In genomic region chr1:168824418-168824817, GRCh38 we compare ENCODE assay signal across 23 cellular contexts.
DNase-seq lines count a peak whose midpoint lies in the region; ATAC-seq lines count a peak whose summit lies in the region.
"Had no signal": no experiment of that assay in that cellular context is flagged by ENCODE, and none has a peak within 500 bp of the region (broad histone marks: within the 10 kb centered on the region; RNA-seq: fewer than 3 reads in every experiment).

No MANE protein-coding gene starts in this region.

- H3K27me3 ChIP-seq in neuronal stem cell (ENCODE audit: control insufficient read depth in 3 of 3, insufficient read depth in 3 of 3, low read depth in 1 of 3, low read length in 3 of 3), result no peaks in the 10 kb centered on the region
- H3K27me3 ChIP-seq: MG63, SJCRH30 had no signal

- no CpG with 5 or more reads among the region's 1 CpG for WGBS in neuronal stem cell (ENCODE audit: extremely low coverage in 2 of 2, insufficient read length in 2 of 2, insufficient replicate concordance in 1 of 2), 2 donors

- no peak overlapping the region for H3K27ac ChIP-seq in neuronal stem cell (replicated peaks; ENCODE audit: low read length)
- H3K27ac ChIP-seq: HL-60, prostate gland, SJCRH30 had no signal

- no peak overlapping the region for H2BK120ac ChIP-seq in neuronal stem cell (ENCODE audit: low read depth, low read length)

- H2AK5ac ChIP-seq in neuronal stem cell (ENCODE audit: low read depth, low read length), result no peak overlapping the region

- no peak overlapping the region for H3K23ac ChIP-seq in neuronal stem cell (ENCODE audit: low read depth, low read length, poor library complexity)

- H3K4me2 ChIP-seq in neuronal stem cell (ENCODE audit: insufficient read depth, low read length, poor library complexity, severe bottlenecking), result no peak overlapping the region

- peaks cover 0 to 1% of the 10 kb centered on the region in 2 donors for H3K4me1 ChIP-seq in neuronal stem cell (ENCODE audit: control insufficient read depth in 2 of 2, insufficient read depth in 1 of 2, low read depth in 1 of 2, low read length in 2 of 2)
- H3K4me1 ChIP-seq: prostate gland, SJCRH30 had no signal

- peaks cover 6% of the 10 kb centered on the region for H3K9me3 Mint-ChIP-seq in activated naive CD8-positive, alpha-beta T cell treated with anti-CD3 and anti-CD28 coated beads for 36 hours

- H3K4me3 Mint-ChIP-seq in activated naive CD8-positive, alpha-beta T cell treated with anti-CD3 and anti-CD28 coated beads for 36 hours, result no peak overlapping the region
- H3K4me3 Mint-ChIP-seq: neural crest cell, WTC11 had no signal

- no peaks in the 10 kb centered on the region for H3K9me3 ChIP-seq in neuronal stem cell (replicated peaks in 1 of 2; ENCODE audit: control insufficient read depth in 2 of 2, insufficient read depth in 1 of 2, low read depth in 1 of 2, low read length in 2 of 2)
- H3K9me3 ChIP-seq: MG63, prostate gland, SJCRH30 had no signal

- DNase-seq in activated CD4-positive, alpha-beta T cell treated with anti-CD3 and anti-CD28 coated beads for 48 hours, result peak; percentile 5
- no peak for DNase-seq in activated CD4-positive, alpha-beta T cell treated with anti-CD3 and anti-CD28 coated beads for 4 hours
- peak; percentile 53 for DNase-seq in activated naive CD8-positive, alpha-beta T cell treated with anti-CD3 and anti-CD28 coated beads for 36 hours
- no peak for DNase-seq in neuronal stem cell (ENCODE audit: low spot score)
- DNase-seq in DMS114 treated with DMSO at 0.1 percent for 48 hours (lab: John Stamatoyannopoulos, UW; ENCODE audit: unreplicated experiment), result no peak
- DNase-seq: activated effector memory CD4-positive, alpha-beta T cell treated with anti-CD3 and anti-CD28 coated beads, Interleukin-2, amount 50 U/mL, for 16 hours; amniotic stem cell; cortex of kidney; DMS79; IMR-90; MG63; NCI-H1694; NCI-H774; SJCRH30 had no signal

- H3K36me3 Mint-ChIP-seq in activated naive CD8-positive, alpha-beta T cell treated with anti-CD3 and anti-CD28 coated beads for 36 hours, result no peaks in the 10 kb centered on the region
- H3K36me3 Mint-ChIP-seq: WTC11 had no signal

- H3K18ac ChIP-seq in neuronal stem cell (ENCODE audit: low read length), result no peak overlapping the region

- no peak overlapping the region for H4K8ac ChIP-seq in neuronal stem cell (ENCODE audit: low read depth, low read length)

- no peak overlapping the region for H2AFZ ChIP-seq in neuronal stem cell (ENCODE audit: low read length)

- no peak overlapping the region for H3K4ac ChIP-seq in neuronal stem cell (ENCODE audit: low read length)

- no peaks in the 10 kb centered on the region for H3K79me1 ChIP-seq in neuronal stem cell (ENCODE audit: low read depth, low read length)

- ATAC-seq in GM18511 (IDR thresholded peaks at IDR 0.05; ENCODE audit: unreplicated experiment), result peak; percentile 60
- no peak for ATAC-seq in HG02588 (IDR thresholded peaks at IDR 0.05; ENCODE audit: unreplicated experiment)
- ATAC-seq in GM21737 (IDR thresholded peaks at IDR 0.05; ENCODE audit: unreplicated experiment), result no peak
- ATAC-seq: HCT116, left lobe of liver, WTC11 had no signal

- peaks cover 31% of the 10 kb centered on the region for H3K4me1 Mint-ChIP-seq in activated naive CD8-positive, alpha-beta T cell treated with anti-CD3 and anti-CD28 coated beads for 36 hours
- H3K4me1 Mint-ChIP-seq: neural crest cell had no signal

- H2BK5ac ChIP-seq in neuronal stem cell (ENCODE audit: low read length), result no peak overlapping the region

- no peak overlapping the region for H2BK15ac ChIP-seq in neuronal stem cell (ENCODE audit: low read length)

- H3K27ac Mint-ChIP-seq in activated naive CD8-positive, alpha-beta T cell treated with anti-CD3 and anti-CD28 coated beads for 36 hours, result no peak overlapping the region
- H3K27ac Mint-ChIP-seq: WTC11 had no signal

- H2BK12ac ChIP-seq in neuronal stem cell (ENCODE audit: low read length), result no peak overlapping the region

- H3K36me3 ChIP-seq in neuronal stem cell (replicated peaks in 1 of 2; ENCODE audit: control insufficient read depth in 2 of 2, insufficient read depth in 2 of 2, low read length in 2 of 2), result no peaks in the 10 kb centered on the region
- H3K36me3 ChIP-seq: MG63, prostate gland, SJCRH30 had no signal

- peak overlapping the region in 1 of 2 donors; percentile 10 for H3K4me3 ChIP-seq in neuronal stem cell (ENCODE audit: low read length in 2 of 2)
- H3K4me3 ChIP-seq: MG63, prostate gland, SJCRH30 had no signal

- H3K14ac ChIP-seq in neuronal stem cell (ENCODE audit: low read length), result no peak overlapping the region

- peak overlapping the region; percentile 19 for H4K91ac ChIP-seq in neuronal stem cell (ENCODE audit: low read depth, low read length, poor library complexity)

- H3K9ac ChIP-seq in neuronal stem cell (ENCODE audit: low read depth, low read length, poor library complexity), result no peak overlapping the region

- peaks cover 5% of the 10 kb centered on the region for H3K27me3 Mint-ChIP-seq in activated naive CD8-positive, alpha-beta T cell treated with anti-CD3 and anti-CD28 coated beads for 36 hours

Comparison
In these comparisons a context has a peak if more than half of its experiments do, and no peak if none do; other contexts are left out.
1. DNase-seq: peak in activated CD4-positive, alpha-beta T cell treated with anti-CD3 and anti-CD28 coated beads for 48 hours (single experiment) and activated naive CD8-positive, alpha-beta T cell treated with anti-CD3 and anti-CD28 coated beads for 36 hours (single experiment); none in activated CD4-positive, alpha-beta T cell treated with anti-CD3 and anti-CD28 coated beads for 4 hours (0 of 2), neuronal stem cell (single experiment) and DMS114 treated with DMSO at 0.1 percent for 48 hours (single experiment).